In genomic region chr12:25269701-25270100, GRCh38 we compare ENCODE assay signal across 11 cellular contexts. TPM values are rescaled to one million over a fixed set of nuclear protein-coding genes. Genes with fewer than 3 reads are reported as not detected.
DNase-seq lines count a peak whose midpoint lies in the region; ATAC-seq, FAIRE-seq and TF ChIP-seq lines count a peak whose summit lies in the region.
"Had no signal": no experiment of that assay in that cellular context is flagged by ENCODE, and none has a peak within 500 bp of the region (broad histone marks: within the 10 kb centered on the region; RNA-seq: fewer than 3 reads in every experiment).

No MANE protein-coding gene starts in this region.

- FAIRE-seq in frontal cortex (lab: Jason Lieb, UNC), result no peak

- peak overlapping the region; percentile 54 for H3K27ac ChIP-seq in OCI-LY3 (ENCODE audit: low read length)
- H3K27ac ChIP-seq: adrenal gland had no signal

- peaks cover 36% of the 10 kb centered on the region for H3K4me1 ChIP-seq in OCI-LY3 (ENCODE audit: low read length)
- H3K4me1 ChIP-seq: adrenal gland had no signal

- ATAC-seq in GM18499 (IDR thresholded peaks at IDR 0.05; ENCODE audit: insufficient read depth, unreplicated experiment) (peak; percentile 72), GM21381 (IDR thresholded peaks at IDR 0.05; ENCODE audit: unreplicated experiment) (peak; percentile 71), HG03097 (IDR thresholded peaks at IDR 0.05; ENCODE audit: low FRiP score, unreplicated experiment) (peak; percentile 57)

- DNase-seq in D341Med (ENCODE audit: low spot score) (no peak), G401 (ENCODE audit: low spot score) (no peak), frontal cortex (ENCODE audit: low spot score in 2 of 2) (no peak)
- no peak for DNase-seq in stimulated activated CD4-positive, alpha-beta T cell treated with anti-CD3 and anti-CD28 coated beads, Interleukin-2, amount 100 ng/mL, for 48 hours
- DNase-seq: activated CD4-positive, alpha-beta T cell treated with anti-CD3 and anti-CD28 coated beads for 48 hours; adrenal gland; naive thymus-derived CD8-positive, alpha-beta T cell had no signal

- H3K27me3 ChIP-seq in OCI-LY3 (ENCODE audit: low read depth, low read length), result no peaks in the 10 kb centered on the region
- H3K27me3 ChIP-seq: adrenal gland had no signal

- no peaks in the 10 kb centered on the region for H4K20me1 ChIP-seq in OCI-LY3 (ENCODE audit: insufficient read depth, low read length)

- TF ChIP-seq CTCF in OCI-LY3 (IDR thresholded peaks at IDR 0.05; ENCODE audit: low read depth, low read length), result no peak

- H3K36me3 ChIP-seq in OCI-LY3 (replicated peaks; ENCODE audit: low read depth, low read length), result no peaks in the 10 kb centered on the region
- H3K36me3 ChIP-seq: adrenal gland had no signal

- H3K79me2 ChIP-seq in OCI-LY3 (ENCODE audit: low read length), result no peaks in the 10 kb centered on the region

- in situ Hi-C loops in G401 (cut with HindIII; ENCODE audit: low sequenced_read_pairs), result no loop called here

- H3K9me3 ChIP-seq in OCI-LY3 (ENCODE audit: insufficient read depth, low read length), result no peaks in the 10 kb centered on the region
- H3K9me3 ChIP-seq: adrenal gland had no signal

- H3K9ac ChIP-seq in OCI-LY3 (ENCODE audit: low read length), result peak overlapping the region; percentile 0; the same call in 1 of the 2 replicates

- H3K4me3 ChIP-seq in OCI-LY3 (ENCODE audit: low read length), result 0 out of 2 replicates have a peak overlapping the region, but pooled peaks have one; percentile 6
- H3K4me3 ChIP-seq: adrenal gland had no signal

- H2AFZ ChIP-seq in OCI-LY3 (ENCODE audit: low read depth, low read length), result peak overlapping the region; percentile 56; the same call in 1 of the 2 replicates

- peak overlapping the region; percentile 62 for H3K4me2 ChIP-seq in OCI-LY3 (ENCODE audit: low read length)

RNA-seq across cellular contexts. Expression of gene KRAS, which starts 19.0 kb away (rescaled TPM):
- 5.6 and 9.5 TPM in 2 replicates for total RNA-seq in G401 (2014; rRNA removed; shearing (Covaris generic))
- total RNA-seq in frontal cortex, result 53.4 TPM
